Comparison of ENCODE assay signal across 1 cellular context in genomic region chr13:45635291-45635690, GRCh38.
TF ChIP-seq lines count a peak whose summit lies in the region.
"Not testable (repeated sequence)": the region's sequence is repeated elsewhere in the genome, so short reads cannot be mapped to it uniquely, and the experiment has no call there.

No MANE protein-coding gene starts in this region.

- not testable (repeated sequence) for H3K4me3 ChIP-seq in HEK293 (ENCODE audit: low read depth, low read length)

- TF ChIP-seq CTCF in HEK293 (tag by site-specific recombination; IDR thresholded peaks at IDR 0.05): not testable (repeated sequence)

- CTCF ChIA-PET in HEK293 (lab: Yijun Ruan, JAX): not testable (repeated sequence)

- POLR2A ChIA-PET in HEK293 (lab: Yijun Ruan, JAX): not testable (repeated sequence)

- not testable (repeated sequence) for H3K9me3 ChIP-seq in HEK293 (ENCODE audit: control insufficient read depth, insufficient read depth, low read depth, low read length)

- H3K27ac ChIP-seq in HEK293 (ENCODE audit: extremely low read depth, low read depth, low read length): not testable (repeated sequence)

- not testable (repeated sequence) for H3K36me3 ChIP-seq in HEK293 (ENCODE audit: control insufficient read depth in 2 of 2, insufficient read depth in 1 of 2, low read length in 2 of 2)

- not testable (repeated sequence) for H3K4me1 ChIP-seq in HEK293 (ENCODE audit: control insufficient read depth, insufficient read depth, low read length)

TF ChIP-seq in HEK293, 187 proteins besides CTCF, POLR2A, EP300 and RAD21:
- TF ChIP-seq ZNF146 (tag by site-specific recombination; IDR thresholded peaks at IDR 0.05): peak; percentile 97
